ENCODE assay signal across 9 cellular contexts in the genomic region with DNA sequence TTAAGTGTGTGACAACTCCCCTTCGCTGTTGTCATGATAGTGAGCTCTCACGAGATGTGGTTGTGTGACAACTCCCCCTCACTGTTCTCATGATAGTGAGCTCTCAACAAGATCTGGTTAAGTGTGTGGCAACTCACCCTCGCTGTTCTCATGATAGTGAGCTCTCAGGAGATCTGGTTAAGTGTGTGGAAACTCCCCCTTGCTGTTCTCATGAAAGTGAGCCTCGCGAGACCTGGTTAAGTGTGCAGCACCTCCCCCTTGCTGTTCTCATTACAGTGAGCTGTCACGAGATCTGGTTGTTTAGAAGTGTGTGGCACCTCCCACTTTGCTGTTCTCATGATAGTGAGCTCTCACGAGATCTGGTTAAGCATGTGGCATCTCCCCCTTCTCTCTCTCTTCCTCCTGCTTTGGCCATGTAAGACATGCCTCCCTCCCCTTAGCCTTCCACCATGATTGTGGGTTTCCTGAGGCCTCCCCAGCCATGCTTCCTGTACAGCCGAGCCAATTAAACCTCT. TPM values are rescaled to one million over a fixed set of nuclear protein-coding genes. Genes with fewer than 3 reads are reported as not detected.
DNase-seq lines count a peak whose midpoint lies in the region; ATAC-seq, FAIRE-seq and TF ChIP-seq lines count a peak whose summit lies in the region.
"Had no signal": no experiment of that assay in that cellular context is flagged by ENCODE, and none has a peak within 500 bp of the region (broad histone marks: within the 10 kb centered on the region; RNA-seq: fewer than 3 reads in every experiment).

No MANE protein-coding gene starts in this region.

- no peak for TF ChIP-seq CTCF in NB4 (IDR thresholded peaks at IDR 0.05; ENCODE audit: low read depth, low read length)
- TF ChIP-seq CTCF in bronchial epithelial cell (IDR thresholded peaks at IDR 0.05; ENCODE audit: insufficient read depth, low read length, severe bottlenecking), result no peak

- FAIRE-seq in bronchial epithelial cell (lab: Jason Lieb, UNC), result peak; percentile 13
- FAIRE-seq: TTC549 had no signal

- no peak for ATAC-seq in GM21717 (IDR thresholded peaks at IDR 0.05; ENCODE audit: unreplicated experiment)

- H3K27me3 ChIP-seq in bronchial epithelial cell (ENCODE audit: control insufficient read depth, insufficient read depth, low read length), result no peaks in the 10 kb centered on the region

- H3K36me3 ChIP-seq in bronchial epithelial cell (ENCODE audit: control insufficient read depth, insufficient read depth, low read length), result peaks cover 35% of the 10 kb centered on the region

- H3K4me3 ChIP-seq in NB4 (ENCODE audit: low read depth, low read length), result no peak overlapping the region
- H3K4me3 ChIP-seq in bronchial epithelial cell (ENCODE audit: low read depth, low read length), result no peak overlapping the region

- peak; percentile 26 for DNase-seq in activated CD4-positive, CD25-positive, alpha-beta regulatory T cell treated with anti-CD3 and anti-CD28 coated beads, Interleukin-2, amount 50 U/mL, for 16 hours (ENCODE audit: low read depth, low spot score)
- DNase-seq in activated CD4-positive, CD25-positive, alpha-beta regulatory T cell (lab: John Stamatoyannopoulos, UW), result no peak
- peak; percentile 87 for DNase-seq in NB4 (ENCODE audit: low read depth)
- DNase-seq in bronchial epithelial cell (ENCODE audit: low read depth), result no peak
- DNase-seq in stimulated activated CD8-positive, alpha-beta memory T cell treated with anti-CD3 and anti-CD28 coated beads, Interleukin-7, amount 100 ng/mL, for 4 hours (ENCODE audit: low read depth in 2 of 2), result peak; percentile 3 to 20
- no peak for DNase-seq in cardiac septum (ENCODE audit: low spot score)
- no peak for DNase-seq in kidney glomerular epithelial cell (lab: John Stamatoyannopoulos, UW)

- intact Hi-C loops in cardiac septum (cut with DNase I), result loop anchor here (10.0 kb wide), 1 partner anchor 109 kb away; no protein-coding TSS in a partner anchor

- peak; percentile 8 for TF ChIP-seq POLR2A in NB4 (IDR thresholded peaks at IDR 0.05; ENCODE audit: extremely low read depth, insufficient read length)

RNA-seq across cellular contexts. Expression of a gene that starts 25.1 kb away (rescaled TPM):
- total RNA-seq in bronchial epithelial cell (29.6 and 43.7 TPM in 2 replicates), cardiac septum (34.9 TPM)

RNA-seq across cellular contexts. Expression of a gene that starts 31.7 kb away (rescaled TPM):
- 70.8 and 80.5 TPM in 2 replicates for total RNA-seq in bronchial epithelial cell
- total RNA-seq in cardiac septum, result 69.9 TPM

RNA-seq across cellular contexts. Expression of a gene that starts 32.5 kb away (rescaled TPM):
- total RNA-seq in bronchial epithelial cell, result 15.4 and 17.4 TPM in 2 replicates
- 14.1 TPM for total RNA-seq in cardiac septum

Comparison
In these comparisons a context has a peak if more than half of its experiments do, and no peak if none do; other contexts are left out.
1. DNase-seq: peak in activated CD4-positive, CD25-positive, alpha-beta regulatory T cell treated with anti-CD3 and anti-CD28 coated beads, Interleukin-2, amount 50 U/mL, for 16 hours (single experiment), NB4 (single experiment) and stimulated activated CD8-positive, alpha-beta memory T cell treated with anti-CD3 and anti-CD28 coated beads, Interleukin-7, amount 100 ng/mL, for 4 hours (2 of 2); none in activated CD4-positive, CD25-positive, alpha-beta regulatory T cell (0 of 4), bronchial epithelial cell (single experiment), cardiac septum (single experiment) and kidney glomerular epithelial cell (single experiment).